In the genomic region with DNA sequence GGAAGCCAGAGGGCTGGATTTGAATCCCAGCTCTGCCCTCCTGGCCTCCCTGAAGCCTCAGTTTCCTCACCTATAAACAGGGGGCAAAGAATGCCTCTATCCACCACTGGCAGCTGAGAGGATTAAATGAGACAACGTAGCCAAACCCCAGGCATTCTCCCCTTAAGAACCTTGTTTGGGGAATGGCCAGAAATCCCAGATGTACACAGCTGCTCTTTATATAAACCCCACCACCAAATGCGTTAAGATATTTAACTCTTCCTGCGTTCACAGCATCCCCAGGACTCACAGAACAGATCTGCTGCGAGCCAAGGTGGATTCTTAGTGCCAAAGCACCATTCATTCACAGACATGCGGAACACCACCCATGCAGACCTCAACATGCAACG, we compare ENCODE assay signal across 9 cellular contexts. TPM values are rescaled to one million over a fixed set of nuclear protein-coding genes. Genes with fewer than 3 reads are reported as not detected.
A peak's percentile ranks its signal among the peaks of the same experiment; 100 is the strongest.
DNase-seq lines count a peak whose midpoint lies in the region; ATAC-seq and TF ChIP-seq lines count a peak whose summit lies in the region.
"Had no signal": no experiment of that assay in that cellular context is flagged by ENCODE, and none has a peak within 500 bp of the region (broad histone marks: within the 10 kb centered on the region; RNA-seq: fewer than 3 reads in every experiment).

No MANE protein-coding gene starts in this region.

- H3K27me3 Mint-ChIP-seq in activated naive CD4-positive, alpha-beta T cell treated with anti-CD3 and anti-CD28 coated beads, Interleukin-2, amount 50 U/mL, for 24 hours, result no peaks in the 10 kb centered on the region
- H3K27me3 Mint-ChIP-seq in activated naive CD4-positive, alpha-beta T cell treated with anti-CD3 and anti-CD28 coated beads for 36 hours (ENCODE audit: low read depth), result no peaks in the 10 kb centered on the region
- no peaks in the 10 kb centered on the region for H3K27me3 Mint-ChIP-seq in activated T-helper 17 cell treated with anti-CD3 and anti-CD28 coated beads, Interleukin-2, amount 50 U/mL, for 72 hours
- no peaks in the 10 kb centered on the region for H3K27me3 Mint-ChIP-seq in memory B cell
- H3K27me3 Mint-ChIP-seq in type B pancreatic cell, result no peaks in the 10 kb centered on the region

- peak overlapping the region; percentile 98 for H3K4me3 Mint-ChIP-seq in activated naive CD4-positive, alpha-beta T cell treated with anti-CD3 and anti-CD28 coated beads, Interleukin-2, amount 50 U/mL, for 24 hours
- no peak overlapping the region for H3K4me3 Mint-ChIP-seq in activated naive CD4-positive, alpha-beta T cell treated with anti-CD3 and anti-CD28 coated beads for 36 hours
- H3K4me3 Mint-ChIP-seq in activated T-helper 17 cell treated with anti-CD3 and anti-CD28 coated beads, Interleukin-2, amount 50 U/mL, for 72 hours, result peak overlapping the region; percentile 89
- H3K4me3 Mint-ChIP-seq in memory B cell (peak overlapping the region; percentile 52), type B pancreatic cell (peak overlapping the region; percentile 97)

- no peak for TF ChIP-seq CTCF in type B pancreatic cell (conservative IDR thresholded peaks at IDR 0.05)
- no peak for TF ChIP-seq CTCF in mucosa of descending colon (IDR thresholded peaks at IDR 0.05)

- H3K4me3 ChIP-seq in mucosa of descending colon, result no peak overlapping the region

- peak overlapping the region; percentile 71 for H3K27ac Mint-ChIP-seq in activated naive CD4-positive, alpha-beta T cell treated with anti-CD3 and anti-CD28 coated beads, Interleukin-2, amount 50 U/mL, for 24 hours
- H3K27ac Mint-ChIP-seq in activated naive CD4-positive, alpha-beta T cell treated with anti-CD3 and anti-CD28 coated beads for 36 hours, result no peak overlapping the region
- H3K27ac Mint-ChIP-seq in activated T-helper 17 cell treated with anti-CD3 and anti-CD28 coated beads, Interleukin-2, amount 50 U/mL, for 72 hours, result peak overlapping the region; percentile 67
- H3K27ac Mint-ChIP-seq in memory B cell (peak overlapping the region; percentile 5), type B pancreatic cell (peak overlapping the region; percentile 92)

- peaks cover 75% of the 10 kb centered on the region for H3K4me1 Mint-ChIP-seq in activated naive CD4-positive, alpha-beta T cell treated with anti-CD3 and anti-CD28 coated beads, Interleukin-2, amount 50 U/mL, for 24 hours
- H3K4me1 Mint-ChIP-seq in activated naive CD4-positive, alpha-beta T cell treated with anti-CD3 and anti-CD28 coated beads for 36 hours (ENCODE audit: low read depth), result peaks cover 71% of the 10 kb centered on the region
- H3K4me1 Mint-ChIP-seq in activated T-helper 17 cell treated with anti-CD3 and anti-CD28 coated beads, Interleukin-2, amount 50 U/mL, for 72 hours, result peaks cover 52% of the 10 kb centered on the region
- H3K4me1 Mint-ChIP-seq in memory B cell (peaks cover 54% of the 10 kb centered on the region), type B pancreatic cell (ENCODE audit: unreplicated experiment) (peaks cover 68% of the 10 kb centered on the region)

- CTCF ChIA-PET in activated naive CD4-positive, alpha-beta T cell treated with anti-CD3 and anti-CD28 coated beads for 36 hours (lab: Charles Lee), result interaction anchor here (0.7 to 1.6 kb wide), 4 partner anchors 89 to 630 kb away, joined by 3 to 5 read pairs (median 3); no protein-coding TSS in a partner anchor

- peaks cover 59% of the 10 kb centered on the region for H3K4me1 ChIP-seq in mucosa of descending colon (ENCODE audit: low read depth)

- peaks cover 18% of the 10 kb centered on the region for H3K36me3 Mint-ChIP-seq in activated naive CD4-positive, alpha-beta T cell treated with anti-CD3 and anti-CD28 coated beads, Interleukin-2, amount 50 U/mL, for 24 hours
- H3K36me3 Mint-ChIP-seq in activated naive CD4-positive, alpha-beta T cell treated with anti-CD3 and anti-CD28 coated beads for 36 hours (ENCODE audit: low read depth), result peaks cover 55% of the 10 kb centered on the region
- peaks cover 94% of the 10 kb centered on the region for H3K36me3 Mint-ChIP-seq in activated T-helper 17 cell treated with anti-CD3 and anti-CD28 coated beads, Interleukin-2, amount 50 U/mL, for 72 hours (ENCODE audit: low read depth)
- peaks cover 41% of the 10 kb centered on the region for H3K36me3 Mint-ChIP-seq in memory B cell
- peaks cover 43% of the 10 kb centered on the region for H3K36me3 Mint-ChIP-seq in type B pancreatic cell

- intact Hi-C loops in activated naive CD4-positive, alpha-beta T cell treated with anti-CD3 and anti-CD28 coated beads for 36 hours (cut with micrococcal nuclease), result no loop called here
- intact Hi-C loops in mucosa of descending colon (cut with DNase I, micrococcal nuclease), result loop anchor here (10.0 kb wide), 2 partner anchors 232 to 498 kb away; no protein-coding TSS in a partner anchor

- H3K36me3 ChIP-seq in mucosa of descending colon (ENCODE audit: low read depth), result no peaks in the 10 kb centered on the region

- ATAC-seq in activated T-helper 17 cell treated with anti-CD3 and anti-CD28 coated beads, Interleukin-2, amount 50 U/mL, for 72 hours (replicated peaks), result no peak
- ATAC-seq in memory B cell (ENCODE audit: low read depth) (no peak), GM18873 (IDR thresholded peaks at IDR 0.05; ENCODE audit: low FRiP score, unreplicated experiment) (no peak), mucosa of descending colon (no peak)

- DNase-seq in activated naive CD4-positive, alpha-beta T cell treated with anti-CD3 and anti-CD28 coated beads for 36 hours, result no peak
- DNase-seq in memory B cell (ENCODE audit: low spot score in 2 of 2) (no peak), type B pancreatic cell (ENCODE audit: extremely low spot score, unreplicated experiment) (no peak), hippocampal formation (lab: John Stamatoyannopoulos, UW) (no peak), mucosa of descending colon (no peak)
- DNase-seq: effector memory CD4-positive, alpha-beta T cell had no signal

- no peaks in the 10 kb centered on the region for H3K9me3 Mint-ChIP-seq in activated naive CD4-positive, alpha-beta T cell treated with anti-CD3 and anti-CD28 coated beads, Interleukin-2, amount 50 U/mL, for 24 hours
- no peaks in the 10 kb centered on the region for H3K9me3 Mint-ChIP-seq in activated naive CD4-positive, alpha-beta T cell treated with anti-CD3 and anti-CD28 coated beads for 36 hours
- H3K9me3 Mint-ChIP-seq in activated T-helper 17 cell treated with anti-CD3 and anti-CD28 coated beads, Interleukin-2, amount 50 U/mL, for 72 hours, result no peaks in the 10 kb centered on the region
- H3K9me3 Mint-ChIP-seq in memory B cell (no peaks in the 10 kb centered on the region), type B pancreatic cell (no peaks in the 10 kb centered on the region)

- H3K9me3 ChIP-seq in mucosa of descending colon, result no peaks in the 10 kb centered on the region

RNA-seq across cellular contexts. Expression of gene TLE3, which starts 5.3 kb away (rescaled TPM):
- total RNA-seq in activated naive CD4-positive, alpha-beta T cell treated with anti-CD3 and anti-CD28 coated beads for 36 hours, result 100 to 1,000 TPM; 105 to 109 TPM
- 100 to 1,000 TPM in 1 of 2 donors, 10 to 100 TPM in 1; 94.9 to 131 TPM for total RNA-seq in activated T-helper 17 cell treated with anti-CD3 and anti-CD28 coated beads, Interleukin-2, amount 50 U/mL, for 72 hours
- total RNA-seq in type B pancreatic cell (ENCODE audit: low replicate concordance), result 109 and 185 TPM in 2 replicates
- total RNA-seq in mucosa of descending colon, result 100 to 1,000 TPM in 2 of 3 donors, 10 to 100 TPM in 1; 77.6 to 123 (median 103) TPM
